8 cellular contexts compared by ENCODE assay signal in genomic region chr19:1001538-1002166, GRCh38. TPM values are rescaled to one million over a fixed set of nuclear protein-coding genes. Genes with fewer than 3 reads are reported as not detected.
A peak's percentile ranks its signal among the peaks of the same experiment; 100 is the strongest.
DNase-seq lines count a peak whose midpoint lies in the region; ATAC-seq, FAIRE-seq and TF ChIP-seq lines count a peak whose summit lies in the region.

No MANE protein-coding gene starts in this region.

- H3K4me2 ChIP-seq in BLaER1 treated with 17β-estradiol and CSF1 and Interleukin-3, amounts not matched to agents 10 nM and 100 nM = peak overlapping the region in 10 of 11 experiments; percentile 17 to 90 (median 73); a peak in 17 of 22 replicates
- H3K4me2 ChIP-seq in HepG2 (ENCODE audit: low read depth, low read length) = peak overlapping the region; percentile 65

- in situ Hi-C loops in HepG2 (cut with HindIII; ENCODE audit: extremely low pct_ligation_motif_present, low pct_unique_long_range_greater_than_20kb) = no loop called here

- H3K4me1 ChIP-seq in BLaER1 treated with 17β-estradiol and CSF1 and Interleukin-3, amounts not matched to agents 10 nM and 100 nM = peaks cover 10 to 17% (median 15%) of the 10 kb centered on the region in 10 experiments; a peak in 17 of 20 replicates
- H3K4me1 ChIP-seq in breast epithelium (no peaks in the 10 kb centered on the region), HepG2 (ENCODE audit: insufficient read depth, low read length) (peaks cover 29% of the 10 kb centered on the region)

- intact Hi-C loops in breast epithelium (cut with DNase I; ENCODE audit: low total_unique reads) (no loop called here), HepG2 (cut with micrococcal nuclease; ENCODE audit: unreplicated experiment) (no loop called here)

- H3K4me3 ChIP-seq in BLaER1 treated with 17β-estradiol and CSF1 and Interleukin-3, amounts not matched to agents 10 nM and 100 nM = peak overlapping the region in 5 of 10 experiments; percentile 39 to 63 (median 54); a peak in 7 of 20 replicates
- H3K4me3 ChIP-seq in WERI-Rb-1 (ENCODE audit: low read depth, low read length) = no peak overlapping the region
- H3K4me3 ChIP-seq in breast epithelium = peak overlapping the region in 1 of 3 donors; percentile 11
- H3K4me3 ChIP-seq in HepG2 (replicated peaks in 1 of 3; ENCODE audit: insufficient read depth in 1 of 3, low read depth in 2 of 3, low read length in 3 of 3) = peak overlapping the region in 2 of 3 experiments; percentile 7 to 66; a peak in 1 of 6 replicates

- DNase-seq in WERI-Rb-1 (peak; percentile 72), breast epithelium (ENCODE audit: low spot score in 2 of 2) (no peak), HepG2 (ENCODE audit: low spot score) (no peak)
- peak; percentile 57 to 65 for DNase-seq in stimulated activated CD8-positive, alpha-beta memory T cell treated with anti-CD3 and anti-CD28 coated beads, Interleukin-2, amount 100 ng/mL, for 48 hours (ENCODE audit: low read depth in 2 of 2)

- CTCF ChIA-PET in HepG2 (lab: Yijun Ruan, JAX; ENCODE audit: low intra/inter-chr PET ratio, low total read pairs) = no interaction called here

- no peak for TF ChIP-seq EP300 in HepG2 (IDR thresholded peaks at IDR 0.05; ENCODE audit: low read depth in 2 of 2, low read length in 2 of 2)
- TF ChIP-seq EP300 in HepG2 (CRISPR knock-in tag; IDR thresholded peaks at IDR 0.05; ENCODE audit: borderline replicate concordance) = no peak

- H3K79me2 ChIP-seq in HepG2 (ENCODE audit: insufficient read depth, low read length) = no peaks in the 10 kb centered on the region

- peaks cover 68 to 76% (median 73%) of the 10 kb centered on the region in 11 experiments for H3K27me3 ChIP-seq in BLaER1 treated with 17β-estradiol and CSF1 and Interleukin-3, amounts not matched to agents 10 nM and 100 nM
- H3K27me3 ChIP-seq in WERI-Rb-1 (ENCODE audit: insufficient read depth, low read depth, severe bottlenecking) = peaks cover 60% of the 10 kb centered on the region
- H3K27me3 ChIP-seq in breast epithelium = peaks cover 14 to 67% of the 10 kb centered on the region in 2 donors
- H3K27me3 ChIP-seq in HepG2 (ENCODE audit: control insufficient read depth in 1 of 2, insufficient read depth in 2 of 2, low read length in 2 of 2) = peaks cover 15 to 50% of the 10 kb centered on the region in 2 experiments

- peak; percentile 93 for TF ChIP-seq RAD21 in HepG2 (CRISPR knock-in tag; IDR thresholded peaks at IDR 0.05)

- peaks cover 0 to 4% (median 0%) of the 10 kb centered on the region in 11 experiments; a peak in 1 of 22 replicates for H3K36me3 ChIP-seq in BLaER1 treated with 17β-estradiol and CSF1 and Interleukin-3, amounts not matched to agents 10 nM and 100 nM
- H3K36me3 ChIP-seq in WERI-Rb-1 = no peaks in the 10 kb centered on the region
- H3K36me3 ChIP-seq in breast epithelium = no peaks in the 10 kb centered on the region
- no peaks in the 10 kb centered on the region for H3K36me3 ChIP-seq in HepG2 (replicated peaks in 1 of 2; ENCODE audit: control insufficient read depth in 1 of 2, insufficient read depth in 2 of 2, low read length in 2 of 2)

- TF ChIP-seq CTCF in WERI-Rb-1 (IDR thresholded peaks at IDR 0.05; ENCODE audit: low read depth, low read length) = peak; percentile 88
- TF ChIP-seq CTCF in breast epithelium (IDR thresholded peaks at IDR 0.05) = peak; percentile 69 to 87 (median 77)
- TF ChIP-seq CTCF in HepG2 (CRISPR knock-in tag; IDR thresholded peaks at IDR 0.05) = peak; percentile 96

- POLR2A ChIA-PET in HepG2 (lab: Yijun Ruan, JAX) = no interaction called here

- 16% methylated on average over 9 of the region's 20 CpGs for WGBS in HepG2 (ENCODE audit: low lambda C conversion rate)

- no TSS peak for BruUV-seq in HepG2 (replicated peaks; lab: Mats Ljungman, UMichigan)

- no peak overlapping the region; a peak in 1 of 22 replicates for H3K9ac ChIP-seq in BLaER1 treated with 17β-estradiol and CSF1 and Interleukin-3, amounts not matched to agents 10 nM and 100 nM
- no peak overlapping the region for H3K9ac ChIP-seq in HepG2 (ENCODE audit: insufficient read depth, low read depth, low read length)

- FAIRE-seq in HepG2 (lab: Jason Lieb, UNC) = no peak

- no peak overlapping the region for H3K27ac ChIP-seq in BLaER1 treated with 17β-estradiol and CSF1 and Interleukin-3, amounts not matched to agents 10 nM and 100 nM
- no peak overlapping the region for H3K27ac ChIP-seq in WERI-Rb-1
- no peak overlapping the region for H3K27ac ChIP-seq in breast epithelium
- H3K27ac ChIP-seq in HepG2 (ENCODE audit: extremely low read length, insufficient read depth, low read length) = no peak overlapping the region

- no peaks in the 10 kb centered on the region for H3K9me3 ChIP-seq in BLaER1 treated with 17β-estradiol and CSF1 and Interleukin-3, amounts not matched to agents 10 nM and 100 nM (replicated peaks in 1 of 11)
- peaks cover 2% of the 10 kb centered on the region for H3K9me3 ChIP-seq in WERI-Rb-1 (ENCODE audit: severe bottlenecking)
- no peaks in the 10 kb centered on the region for H3K9me3 ChIP-seq in breast epithelium
- H3K9me3 ChIP-seq in HepG2 (ENCODE audit: low read length) = no peaks in the 10 kb centered on the region

- H2AFZ ChIP-seq in HepG2 (ENCODE audit: low read length) = no peak overlapping the region

- H4K20me1 ChIP-seq in BLaER1 treated with 17β-estradiol and CSF1 and Interleukin-3, amounts not matched to agents 10 nM and 100 nM = peaks cover 0 to 74% (median 28%) of the 10 kb centered on the region in 11 experiments; a peak in 18 of 22 replicates
- no peaks in the 10 kb centered on the region for H4K20me1 ChIP-seq in HepG2 (ENCODE audit: insufficient read depth, low read length)

- peak; percentile 39 for ATAC-seq in HG03442 (IDR thresholded peaks at IDR 0.05; ENCODE audit: unreplicated experiment)
- peak; percentile 63 for ATAC-seq in HepG2
- no peak for ATAC-seq in HG02623 (IDR thresholded peaks at IDR 0.05; ENCODE audit: unreplicated experiment)
- ATAC-seq in GM19351 (IDR thresholded peaks at IDR 0.05; ENCODE audit: unreplicated experiment) = no peak

- TF ChIP-seq POLR2A in breast epithelium (IDR thresholded peaks at IDR 0.05) (no peak), HepG2 (IDR thresholded peaks at IDR 0.05; ENCODE audit: insufficient read depth in 1 of 2, low read depth in 2 of 2, low read length in 2 of 2) (no peak)

RNA-seq across cellular contexts. Expression of gene GRIN3B, which starts 1.4 kb away (rescaled TPM):
- total RNA-seq in breast epithelium (1 to 10 TPM in 1 of 3 donors, not detected in 2; 2.6 TPM), HepG2 (2016; rRNA removed; fragmentation: Illumina TruSeq; extraction: Trizol) (0.07 TPM in 1 of 2 replicates, not detected in the other)
- total RNA-seq in HepG2 (2016; cell fraction: cytosol; rRNA removed; fragmentation: Illumina TruSeq; extraction: Trizol; ENCODE audit: low read depth) = not detected in 2 replicates
- 0.17 TPM in 1 of 2 replicates, not detected in the other for total RNA-seq in HepG2 (2016; cell fraction: insoluble cytoplasmic fraction; rRNA removed; fragmentation: Illumina TruSeq; extraction: Trizol)
- not detected in 2 replicates for total RNA-seq in HepG2 (2016; cell fraction: membrane; rRNA removed; fragmentation: Illumina TruSeq; extraction: Trizol)
- total RNA-seq in HepG2 (2016; cell fraction: nucleus; rRNA removed; fragmentation: Illumina TruSeq; extraction: Trizol) = 0.28 TPM in 1 of 2 replicates, not detected in the other
- polyA plus RNA-seq in HepG2 (2011; rRNA removed) = 0.20 and 0.34 TPM in 2 replicates
- polyA plus RNA-seq in HepG2 (2011; cell fraction: cytosol; rRNA removed) = 0.15 and 0.47 TPM in 2 replicates
- 2.8 and 7.1 TPM in 2 replicates for polyA plus RNA-seq in HepG2 (2011; cell fraction: nucleus; rRNA removed)
- polyA plus RNA-seq in HepG2 (2012) = 0.23 and 0.28 TPM in 2 replicates
- polyA plus RNA-seq in HepG2 (2016; cell fraction: cytosol; fragmentation: Illumina TruSeq; extraction: Trizol; ENCODE audit: low read depth) = not detected in 2 replicates
- not detected in 2 replicates for polyA plus RNA-seq in HepG2 (2016; cell fraction: insoluble cytoplasmic fraction; fragmentation: Illumina TruSeq; extraction: Trizol; ENCODE audit: low read depth)
- polyA plus RNA-seq in HepG2 (2016; cell fraction: membrane; fragmentation: Illumina TruSeq; extraction: Trizol; ENCODE audit: low read depth) = not detected in 2 replicates
- polyA plus RNA-seq in HepG2 (2016; cell fraction: nucleus; fragmentation: Illumina TruSeq; extraction: Trizol; ENCODE audit: insufficient read depth, low read depth) = 0.27 and 0.38 TPM in 2 replicates
- 0.42 TPM in 1 of 2 replicates, not detected in the other for polyA minus RNA-seq in HepG2 (2011; rRNA and poly(A)+ RNA removed; ENCODE audit: low replicate concordance)
- polyA minus RNA-seq in HepG2 (2011; cell fraction: cytosol; rRNA and poly(A)+ RNA removed) = not detected in 2 replicates
- polyA minus RNA-seq in HepG2 (2011; cell fraction: nucleus; rRNA and poly(A)+ RNA removed) = 0.13 and 0.37 TPM in 2 replicates

RNA-seq across cellular contexts. Expression of gene WDR18, which starts 17.5 kb away (rescaled TPM):
- total RNA-seq in breast epithelium (10 to 100 TPM; 19.2 to 69.2 (median 49.8) TPM), HepG2 (2016; rRNA removed; fragmentation: Illumina TruSeq; extraction: Trizol) (47.6 and 49.7 TPM in 2 replicates)
- total RNA-seq in HepG2 (2016; cell fraction: cytosol; rRNA removed; fragmentation: Illumina TruSeq; extraction: Trizol; ENCODE audit: low read depth) = 26.1 and 29.1 TPM in 2 replicates
- 48.0 and 48.9 TPM in 2 replicates for total RNA-seq in HepG2 (2016; cell fraction: insoluble cytoplasmic fraction; rRNA removed; fragmentation: Illumina TruSeq; extraction: Trizol)
- total RNA-seq in HepG2 (2016; cell fraction: membrane; rRNA removed; fragmentation: Illumina TruSeq; extraction: Trizol) = 31.0 and 31.9 TPM in 2 replicates
- 29.6 and 30.6 TPM in 2 replicates for total RNA-seq in HepG2 (2016; cell fraction: nucleus; rRNA removed; fragmentation: Illumina TruSeq; extraction: Trizol)
- 36.4 and 44.6 TPM in 2 replicates for polyA plus RNA-seq in HepG2 (2011; rRNA removed)
- 25.5 and 56.5 TPM in 2 replicates for polyA plus RNA-seq in HepG2 (2011; cell fraction: cytosol; rRNA removed)
- polyA plus RNA-seq in HepG2 (2011; cell fraction: nucleus; rRNA removed) = 182 and 212 TPM in 2 replicates
- polyA plus RNA-seq in HepG2 (2012) = 32.8 and 36.1 TPM in 2 replicates
- polyA plus RNA-seq in HepG2 (2016; cell fraction: cytosol; fragmentation: Illumina TruSeq; extraction: Trizol; ENCODE audit: low read depth) = 33.6 and 34.5 TPM in 2 replicates
- 54.6 and 65.2 TPM in 2 replicates for polyA plus RNA-seq in HepG2 (2016; cell fraction: insoluble cytoplasmic fraction; fragmentation: Illumina TruSeq; extraction: Trizol; ENCODE audit: low read depth)
- polyA plus RNA-seq in HepG2 (2016; cell fraction: membrane; fragmentation: Illumina TruSeq; extraction: Trizol; ENCODE audit: low read depth) = 27.0 and 27.2 TPM in 2 replicates
- polyA plus RNA-seq in HepG2 (2016; cell fraction: nucleus; fragmentation: Illumina TruSeq; extraction: Trizol; ENCODE audit: insufficient read depth, low read depth) = 69.0 and 72.3 TPM in 2 replicates
- polyA minus RNA-seq in HepG2 (2011; rRNA and poly(A)+ RNA removed; ENCODE audit: low replicate concordance) = 59.9 and 104 TPM in 2 replicates
- polyA minus RNA-seq in HepG2 (2011; cell fraction: cytosol; rRNA and poly(A)+ RNA removed) = 40.3 and 49.5 TPM in 2 replicates
- 29.6 and 30.8 TPM in 2 replicates for polyA minus RNA-seq in HepG2 (2011; cell fraction: nucleus; rRNA and poly(A)+ RNA removed)

RNA-seq across cellular contexts. Expression of gene TMEM259, which starts 19.3 kb away (rescaled TPM):
- total RNA-seq in breast epithelium (100 to 1,000 TPM; 112 to 156 (median 153) TPM), HepG2 (2016; rRNA removed; fragmentation: Illumina TruSeq; extraction: Trizol) (20.5 and 64.7 TPM in 2 replicates)
- 30.1 and 37.5 TPM in 2 replicates for total RNA-seq in HepG2 (2016; cell fraction: cytosol; rRNA removed; fragmentation: Illumina TruSeq; extraction: Trizol; ENCODE audit: low read depth)
- total RNA-seq in HepG2 (2016; cell fraction: insoluble cytoplasmic fraction; rRNA removed; fragmentation: Illumina TruSeq; extraction: Trizol) = 17.1 and 68.9 TPM in 2 replicates
- 50.5 and 59.4 TPM in 2 replicates for total RNA-seq in HepG2 (2016; cell fraction: membrane; rRNA removed; fragmentation: Illumina TruSeq; extraction: Trizol)
- total RNA-seq in HepG2 (2016; cell fraction: nucleus; rRNA removed; fragmentation: Illumina TruSeq; extraction: Trizol) = 58.0 and 76.3 TPM in 2 replicates
- polyA plus RNA-seq in HepG2 (2011; rRNA removed) = 164 and 232 TPM in 2 replicates
- 108 and 161 TPM in 2 replicates for polyA plus RNA-seq in HepG2 (2011; cell fraction: cytosol; rRNA removed)
- 1,157 and 1,454 TPM in 2 replicates for polyA plus RNA-seq in HepG2 (2011; cell fraction: nucleus; rRNA removed)
- 55.1 and 79.6 TPM in 2 replicates for polyA plus RNA-seq in HepG2 (2012)
- 28.3 and 31.6 TPM in 2 replicates for polyA plus RNA-seq in HepG2 (2016; cell fraction: cytosol; fragmentation: Illumina TruSeq; extraction: Trizol; ENCODE audit: low read depth)
- 28.7 and 28.8 TPM in 2 replicates for polyA plus RNA-seq in HepG2 (2016; cell fraction: insoluble cytoplasmic fraction; fragmentation: Illumina TruSeq; extraction: Trizol; ENCODE audit: low read depth)
- 47.1 and 48.7 TPM in 2 replicates for polyA plus RNA-seq in HepG2 (2016; cell fraction: membrane; fragmentation: Illumina TruSeq; extraction: Trizol; ENCODE audit: low read depth)
- 234 and 238 TPM in 2 replicates for polyA plus RNA-seq in HepG2 (2016; cell fraction: nucleus; fragmentation: Illumina TruSeq; extraction: Trizol; ENCODE audit: insufficient read depth, low read depth)
- 129 and 199 TPM in 2 replicates for polyA minus RNA-seq in HepG2 (2011; rRNA and poly(A)+ RNA removed; ENCODE audit: low replicate concordance)
- 47.6 and 51.1 TPM in 2 replicates for polyA minus RNA-seq in HepG2 (2011; cell fraction: cytosol; rRNA and poly(A)+ RNA removed)
- polyA minus RNA-seq in HepG2 (2011; cell fraction: nucleus; rRNA and poly(A)+ RNA removed) = 58.8 and 65.8 TPM in 2 replicates

RNA-seq across cellular contexts. Expression of gene RNU6-2, which starts 19.7 kb away (rescaled TPM):
- total RNA-seq in breast epithelium = not detected
- under 0.01 TPM in 1 of 2 replicates, not detected in the other for total RNA-seq in HepG2 (2016; rRNA removed; fragmentation: Illumina TruSeq; extraction: Trizol)
- total RNA-seq in HepG2 (2016; cell fraction: cytosol; rRNA removed; fragmentation: Illumina TruSeq; extraction: Trizol; ENCODE audit: low read depth) = under 0.01 TPM in 2 replicates
- under 0.01 TPM in 1 of 2 replicates, not detected in the other for total RNA-seq in HepG2 (2016; cell fraction: insoluble cytoplasmic fraction; rRNA removed; fragmentation: Illumina TruSeq; extraction: Trizol)
- total RNA-seq in HepG2 (2016; cell fraction: membrane; rRNA removed; fragmentation: Illumina TruSeq; extraction: Trizol) = under 0.01 TPM in 1 of 2 replicates, not detected in the other
- not detected in 2 replicates for total RNA-seq in HepG2 (2016; cell fraction: nucleus; rRNA removed; fragmentation: Illumina TruSeq; extraction: Trizol)
- not detected in 2 replicates for polyA plus RNA-seq in HepG2 (2011; rRNA removed)
- not detected in 2 replicates for polyA plus RNA-seq in HepG2 (2011; cell fraction: cytosol; rRNA removed)
- not detected in 2 replicates for polyA plus RNA-seq in HepG2 (2011; cell fraction: nucleus; rRNA removed)
- polyA plus RNA-seq in HepG2 (2012) = not detected in 2 replicates
- polyA plus RNA-seq in HepG2 (2016; cell fraction: cytosol; fragmentation: Illumina TruSeq; extraction: Trizol; ENCODE audit: low read depth) = not detected in 2 replicates
- not detected in 2 replicates for polyA plus RNA-seq in HepG2 (2016; cell fraction: insoluble cytoplasmic fraction; fragmentation: Illumina TruSeq; extraction: Trizol; ENCODE audit: low read depth)
- polyA plus RNA-seq in HepG2 (2016; cell fraction: membrane; fragmentation: Illumina TruSeq; extraction: Trizol; ENCODE audit: low read depth) = not detected in 2 replicates
- not detected in 2 replicates for polyA plus RNA-seq in HepG2 (2016; cell fraction: nucleus; fragmentation: Illumina TruSeq; extraction: Trizol; ENCODE audit: insufficient read depth, low read depth)
- under 0.01 TPM in 1 of 2 replicates, not detected in the other for polyA minus RNA-seq in HepG2 (2011; rRNA and poly(A)+ RNA removed; ENCODE audit: low replicate concordance)
- polyA minus RNA-seq in HepG2 (2011; cell fraction: cytosol; rRNA and poly(A)+ RNA removed) = under 0.01 TPM in 1 of 2 replicates, not detected in the other
- polyA minus RNA-seq in HepG2 (2011; cell fraction: nucleus; rRNA and poly(A)+ RNA removed) = not detected in 2 replicates

RNA-seq across cellular contexts. Expression of gene CNN2, which starts 24.8 kb away (rescaled TPM):
- total RNA-seq in breast epithelium (10 to 100 TPM; 70.4 to 74.1 (median 70.7) TPM), HepG2 (2016; rRNA removed; fragmentation: Illumina TruSeq; extraction: Trizol) (70.0 and 84.5 TPM in 2 replicates)
- 29.8 and 31.9 TPM in 2 replicates for total RNA-seq in HepG2 (2016; cell fraction: cytosol; rRNA removed; fragmentation: Illumina TruSeq; extraction: Trizol; ENCODE audit: low read depth)
- 66.1 and 74.6 TPM in 2 replicates for total RNA-seq in HepG2 (2016; cell fraction: insoluble cytoplasmic fraction; rRNA removed; fragmentation: Illumina TruSeq; extraction: Trizol)
- 70.9 and 77.3 TPM in 2 replicates for total RNA-seq in HepG2 (2016; cell fraction: membrane; rRNA removed; fragmentation: Illumina TruSeq; extraction: Trizol)
- total RNA-seq in HepG2 (2016; cell fraction: nucleus; rRNA removed; fragmentation: Illumina TruSeq; extraction: Trizol) = 37.1 and 39.3 TPM in 2 replicates
- polyA plus RNA-seq in HepG2 (2011; rRNA removed) = 58.1 and 63.6 TPM in 2 replicates
- polyA plus RNA-seq in HepG2 (2011; cell fraction: cytosol; rRNA removed) = 71.9 and 76.4 TPM in 2 replicates
- polyA plus RNA-seq in HepG2 (2011; cell fraction: nucleus; rRNA removed) = 59.2 and 73.6 TPM in 2 replicates
- 37.6 and 46.6 TPM in 2 replicates for polyA plus RNA-seq in HepG2 (2012)
- 36.8 and 41.0 TPM in 2 replicates for polyA plus RNA-seq in HepG2 (2016; cell fraction: cytosol; fragmentation: Illumina TruSeq; extraction: Trizol; ENCODE audit: low read depth)
- polyA plus RNA-seq in HepG2 (2016; cell fraction: insoluble cytoplasmic fraction; fragmentation: Illumina TruSeq; extraction: Trizol; ENCODE audit: low read depth) = 82.0 and 114 TPM in 2 replicates
- 75.2 and 79.7 TPM in 2 replicates for polyA plus RNA-seq in HepG2 (2016; cell fraction: membrane; fragmentation: Illumina TruSeq; extraction: Trizol; ENCODE audit: low read depth)
- 90.2 and 93.1 TPM in 2 replicates for polyA plus RNA-seq in HepG2 (2016; cell fraction: nucleus; fragmentation: Illumina TruSeq; extraction: Trizol; ENCODE audit: insufficient read depth, low read depth)
- polyA minus RNA-seq in HepG2 (2011; rRNA and poly(A)+ RNA removed; ENCODE audit: low replicate concordance) = 84.2 and 138 TPM in 2 replicates
- polyA minus RNA-seq in HepG2 (2011; cell fraction: cytosol; rRNA and poly(A)+ RNA removed) = 122 and 138 TPM in 2 replicates
- 21.5 and 28.6 TPM in 2 replicates for polyA minus RNA-seq in HepG2 (2011; cell fraction: nucleus; rRNA and poly(A)+ RNA removed)

Comparison
In these comparisons a context has a peak if more than half of its experiments do, and no peak if none do; other contexts are left out.
1. ATAC-seq: peak in HG03442 (single experiment) and HepG2 (single experiment); none in HG02623 (single experiment) and GM19351 (single experiment).
2. DNase-seq: peak in WERI-Rb-1 (single experiment) and stimulated activated CD8-positive, alpha-beta memory T cell treated with anti-CD3 and anti-CD28 coated beads, Interleukin-2, amount 100 ng/mL, for 48 hours (2 of 2); none in breast epithelium (0 of 2) and HepG2 (single experiment).
3. Peak in every context shown above with its lines, with median percentiles within 50 percentile points of each other: CTCF ChIP-seq.